ENCODE assay signal across 9 cellular contexts in genomic region chr10:72079356-72079755, GRCh38.
DNase-seq lines count a peak whose midpoint lies in the region; ATAC-seq lines count a peak whose summit lies in the region.
"Had no signal": no experiment of that assay in that cellular context is flagged by ENCODE, and none has a peak within 500 bp of the region (broad histone marks: within the 10 kb centered on the region; RNA-seq: fewer than 3 reads in every experiment).

No MANE protein-coding gene starts in this region.

- no peaks in the 10 kb centered on the region for H3K9me3 Mint-ChIP-seq in activated T-cell treated with anti-CD3 and anti-CD28 coated beads, Interleukin-2, amount 50 U/mL, for 24 hours

- no peaks in the 10 kb centered on the region for H3K27me3 Mint-ChIP-seq in activated T-cell treated with anti-CD3 and anti-CD28 coated beads, Interleukin-2, amount 50 U/mL, for 24 hours

- peak overlapping the region; percentile 94 for H3K27ac Mint-ChIP-seq in activated T-cell treated with anti-CD3 and anti-CD28 coated beads, Interleukin-2, amount 50 U/mL, for 24 hours

- peaks cover 58% of the 10 kb centered on the region for H3K36me3 Mint-ChIP-seq in activated T-cell treated with anti-CD3 and anti-CD28 coated beads, Interleukin-2, amount 50 U/mL, for 24 hours (ENCODE audit: low read depth)

- DNase-seq in stimulated activated CD4-positive, alpha-beta T cell treated with anti-CD3 and anti-CD28 coated beads, Interleukin-15, amount 100 ng/mL, for 24 hours, result peak; percentile 51
- DNase-seq in stimulated activated CD4-positive, alpha-beta T cell treated with anti-CD3 and anti-CD28 coated beads, Interleukin-12 subunit alpha, Interleukin-12 subunit beta, amount 100 ng/mL, for 4 hours, result no peak
- no peak for DNase-seq in activated T-cell treated with anti-CD3 and anti-CD28 coated beads, Interleukin-2, amount 50 U/mL, for 24 hours
- DNase-seq in medulla oblongata (ENCODE audit: extremely low spot score), result peak; percentile 62
- DNase-seq in AG08396 (ENCODE audit: low spot score), result no peak
- no peak for DNase-seq in HCEC 1CT
- DNase-seq in NCI-H187 treated with DMSO at 0.1 percent for 48 hours (lab: John Stamatoyannopoulos, UW), result no peak
- DNase-seq: glutamatergic neuron had no signal

- no peak overlapping the region for H3K4me3 Mint-ChIP-seq in activated T-cell treated with anti-CD3 and anti-CD28 coated beads, Interleukin-2, amount 50 U/mL, for 24 hours

- peaks cover 95% of the 10 kb centered on the region for H3K4me1 Mint-ChIP-seq in activated T-cell treated with anti-CD3 and anti-CD28 coated beads, Interleukin-2, amount 50 U/mL, for 24 hours (ENCODE audit: low read depth)

- ATAC-seq in HG03159 (IDR thresholded peaks at IDR 0.05; ENCODE audit: unreplicated experiment), result no peak

Comparison
In these comparisons a context has a peak if more than half of its experiments do, and no peak if none do; other contexts are left out.
1. DNase-seq: peak in stimulated activated CD4-positive, alpha-beta T cell treated with anti-CD3 and anti-CD28 coated beads, Interleukin-15, amount 100 ng/mL, for 24 hours (single experiment) and medulla oblongata (single experiment); none in stimulated activated CD4-positive, alpha-beta T cell treated with anti-CD3 and anti-CD28 coated beads, Interleukin-12 subunit alpha, Interleukin-12 subunit beta, amount 100 ng/mL, for 4 hours (single experiment), activated T-cell treated with anti-CD3 and anti-CD28 coated beads, Interleukin-2, amount 50 U/mL, for 24 hours (single experiment), AG08396 (single experiment), HCEC 1CT (single experiment) and NCI-H187 treated with DMSO at 0.1 percent for 48 hours (single experiment).